Comparison of ENCODE assay signal across 8 cellular contexts in genomic region chr20:31879143-31879987, GRCh38. TPM values are rescaled to one million over a fixed set of nuclear protein-coding genes. Genes with fewer than 3 reads are reported as not detected.
A peak's percentile ranks its signal among the peaks of the same experiment; 100 is the strongest.
DNase-seq lines count a peak whose midpoint lies in the region; ATAC-seq and TF ChIP-seq lines count a peak whose summit lies in the region.

No MANE protein-coding gene starts in this region.

- TF ChIP-seq CTCF in GM12864 (IDR thresholded peaks at IDR 0.05; ENCODE audit: low read depth, low read length, missing control alignments) (no peak), left ventricle myocardium inferior (IDR thresholded peaks at IDR 0.05; ENCODE audit: borderline replicate concordance) (no peak), type B pancreatic cell (conservative IDR thresholded peaks at IDR 0.05) (peak; percentile 23)

- H3K36me3 Mint-ChIP-seq in type B pancreatic cell = no peaks in the 10 kb centered on the region

- peaks cover 3% of the 10 kb centered on the region for H3K4me1 Mint-ChIP-seq in type B pancreatic cell (ENCODE audit: unreplicated experiment)

- H3K9me3 ChIP-seq in left ventricle myocardium inferior (replicated peaks) = peaks cover 12% of the 10 kb centered on the region

- no peaks in the 10 kb centered on the region for H3K36me3 ChIP-seq in left ventricle myocardium inferior

- H3K4me3 ChIP-seq in GM12864 (ENCODE audit: low read depth, low read length) = peak overlapping the region; percentile 62
- H3K4me3 ChIP-seq in left ventricle myocardium inferior = peak overlapping the region; percentile 73

- DNase-seq in GM12864 (ENCODE audit: low read depth) (peak; percentile 68), NCI-H1417 treated with DMSO at 0.1 percent for 48 hours (lab: John Stamatoyannopoulos, UW) (peak; percentile 82), T follicular helper cell (ENCODE audit: low read depth) (peak; percentile 72), amniotic epithelial cell (ENCODE audit: low read depth) (peak; percentile 94), left ventricle myocardium inferior (peak; percentile 93), posterior cingulate gyrus (peak; percentile 87 to 99 (median 94)), type B pancreatic cell (ENCODE audit: extremely low spot score, unreplicated experiment) (peak; percentile 97)

- no peaks in the 10 kb centered on the region for H3K9me3 Mint-ChIP-seq in type B pancreatic cell

- H3K27ac ChIP-seq in left ventricle myocardium inferior (replicated peaks) = peak overlapping the region; percentile 59

- peaks cover 10% of the 10 kb centered on the region for H3K4me1 ChIP-seq in left ventricle myocardium inferior

- peak overlapping the region; percentile 98 for H3K4me3 Mint-ChIP-seq in type B pancreatic cell

- H3K27me3 Mint-ChIP-seq in type B pancreatic cell = peaks cover 11% of the 10 kb centered on the region

- peak overlapping the region; percentile 96 for H3K27ac Mint-ChIP-seq in type B pancreatic cell

- intact Hi-C loops in left ventricle myocardium inferior (cut with micrococcal nuclease) (no loop called here), posterior cingulate gyrus (cut with DNase I) (no loop called here)

- H3K27me3 ChIP-seq in left ventricle myocardium inferior (ENCODE audit: low read depth) = no peaks in the 10 kb centered on the region

- ATAC-seq in HG02759 (IDR thresholded peaks at IDR 0.05; ENCODE audit: unreplicated experiment) = peak; percentile 96

RNA-seq across cellular contexts. Expression of gene TTLL9, which starts 8.9 kb away (rescaled TPM):
- 0.05 TPM for total RNA-seq in left ventricle myocardium inferior
- total RNA-seq in type B pancreatic cell (ENCODE audit: low replicate concordance) = 0.17 and 3.4 TPM in 2 replicates

RNA-seq across cellular contexts. Expression of gene DUSP15, which starts 9.0 kb away (rescaled TPM):
- 5.1 TPM for total RNA-seq in left ventricle myocardium inferior
- 3.0 and 9.1 TPM in 2 replicates for total RNA-seq in type B pancreatic cell (ENCODE audit: low replicate concordance)

RNA-seq across cellular contexts. Expression of gene FOXS1, which starts 34.0 kb away (rescaled TPM):
- total RNA-seq in left ventricle myocardium inferior (1.6 TPM), type B pancreatic cell (ENCODE audit: low replicate concordance) (0.22 TPM in 1 of 2 replicates, not detected in the other)

Comparison
In these comparisons a context has a peak if more than half of its experiments do, and no peak if none do; other contexts are left out.
1. Peak in every context shown above with its lines: DNase-seq, ATAC-seq, H3K4me3 ChIP-seq and H3K27ac ChIP-seq.